In the genomic region with DNA sequence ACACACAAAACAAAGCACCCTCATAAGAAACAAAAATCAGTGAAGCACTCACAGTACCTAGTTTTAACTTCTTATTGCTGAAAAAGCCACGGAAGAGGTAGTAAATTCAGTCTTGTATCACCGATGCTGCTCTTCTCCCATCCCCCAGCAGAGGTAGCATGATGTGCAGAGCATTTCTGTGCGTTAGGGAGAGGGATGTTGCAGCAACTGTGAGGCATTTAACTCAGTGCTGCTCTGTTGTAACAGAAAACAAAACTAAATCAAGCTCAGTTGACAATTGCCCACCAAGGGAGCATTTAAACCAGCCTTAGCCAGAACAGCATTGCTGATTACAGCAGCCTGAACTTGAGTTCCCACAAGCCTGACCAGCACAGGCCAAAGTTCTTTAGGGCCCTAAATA, we compare ENCODE assay signal across 29 cellular contexts.
DNase-seq lines count a peak whose midpoint lies in the region; ATAC-seq and TF ChIP-seq lines count a peak whose summit lies in the region.
"Had no signal": no experiment of that assay in that cellular context is flagged by ENCODE, and none has a peak within 500 bp of the region (broad histone marks: within the 10 kb centered on the region; RNA-seq: fewer than 3 reads in every experiment).

No MANE protein-coding gene starts in this region.

- H3K4ac ChIP-seq in neuronal stem cell (ENCODE audit: low read length) = no peak overlapping the region

- H2AFZ ChIP-seq in neuronal stem cell (ENCODE audit: low read length) = peak overlapping the region; percentile 46

- no peak overlapping the region for H2BK120ac ChIP-seq in neuronal stem cell (ENCODE audit: low read depth, low read length)

- no peaks in the 10 kb centered on the region for H3K4me1 Mint-ChIP-seq in CD14-positive monocyte
- no peaks in the 10 kb centered on the region for H3K4me1 Mint-ChIP-seq in activated T-helper 2 cell treated with anti-CD3 and anti-CD28 coated beads, Interferon-gamma antibody, Interleukin-2, Interleukin-4, amounts not matched to agents 10 μg/mL and 5 μg/mL and 100 μg/mL, durations not matched to agents 14 hours and 24 hours and 36 hours (ENCODE audit: low read depth)
- H3K4me1 Mint-ChIP-seq: activated CD4-positive, alpha-beta memory T cell treated with anti-CD3 and anti-CD28 coated beads, Interleukin-2, amount 10 ng/mL, durations not matched to agents 7 days and 5 days; CD4-positive, CD25-positive, alpha-beta regulatory T cell had no signal

- no peak overlapping the region for H3K4me3 Mint-ChIP-seq in CD14-positive monocyte
- H3K4me3 Mint-ChIP-seq in activated T-helper 2 cell treated with anti-CD3 and anti-CD28 coated beads, Interferon-gamma antibody, Interleukin-2, Interleukin-4, amounts not matched to agents 10 μg/mL and 5 μg/mL and 100 μg/mL, durations not matched to agents 14 hours and 24 hours and 36 hours (ENCODE audit: low read depth) = no peak overlapping the region
- H3K4me3 Mint-ChIP-seq: activated CD4-positive, alpha-beta memory T cell treated with anti-CD3 and anti-CD28 coated beads, Interleukin-2, amount 10 ng/mL, durations not matched to agents 7 days and 5 days; activated naive CD4-positive, alpha-beta T cell treated with anti-CD3 and anti-CD28 coated beads for 36 hours; activated T-helper 1 cell treated with anti-CD3 and anti-CD28 coated beads, Interleukin-12 subunit alpha, Interleukin-12 subunit beta, Interleukin-2, Interleukin-4 antibody, amounts not matched to agents 30 ng/mL and 10 ng/mL and 1 ng/mL, durations not matched to agents 14 hours and 24 hours and 36 hours had no signal

- H3K9me3 Mint-ChIP-seq in CD14-positive monocyte = peaks cover 0 to 4% (median 2%) of the 10 kb centered on the region in 7 donors
- peaks cover 11% of the 10 kb centered on the region for H3K9me3 Mint-ChIP-seq in activated T-helper 2 cell treated with anti-CD3 and anti-CD28 coated beads, Interferon-gamma antibody, Interleukin-2, Interleukin-4, amounts not matched to agents 10 μg/mL and 5 μg/mL and 100 μg/mL, durations not matched to agents 14 hours and 24 hours and 36 hours

- no peak overlapping the region for H2BK15ac ChIP-seq in neuronal stem cell (ENCODE audit: low read length)

- intact Hi-C loops in CD14-positive monocyte (cut with micrococcal nuclease) = no loop called here
- intact Hi-C loops in activated T-helper 2 cell treated with anti-CD3 and anti-CD28 coated beads, Interferon-gamma antibody, Interleukin-2, Interleukin-4, amounts not matched to agents 10 μg/mL and 5 μg/mL and 100 μg/mL, durations not matched to agents 14 hours and 24 hours and 36 hours (cut with micrococcal nuclease) = no loop called here

- no peak overlapping the region for H3K18ac ChIP-seq in neuronal stem cell (ENCODE audit: low read length)

- ATAC-seq in HG02763 (IDR thresholded peaks at IDR 0.05; ENCODE audit: unreplicated experiment) = no peak
- no peak for ATAC-seq in GM21526 (IDR thresholded peaks at IDR 0.05; ENCODE audit: low FRiP score, unreplicated experiment)
- ATAC-seq: body of pancreas, gastroesophageal sphincter, left lung, Panc1 had no signal

- no peak for TF ChIP-seq CTCF in CD14-positive monocyte (IDR thresholded peaks at IDR 0.05)

- no peaks in the 10 kb centered on the region for H3K9me3 ChIP-seq in neuronal stem cell (replicated peaks in 1 of 2; ENCODE audit: control insufficient read depth in 2 of 2, insufficient read depth in 1 of 2, low read depth in 1 of 2, low read length in 2 of 2)
- H3K9me3 ChIP-seq: body of pancreas, gastroesophageal sphincter had no signal

- peaks cover 0 to 6% of the 10 kb centered on the region in 2 donors for H3K4me1 ChIP-seq in neuronal stem cell (ENCODE audit: control insufficient read depth in 2 of 2, insufficient read depth in 1 of 2, low read depth in 1 of 2, low read length in 2 of 2)
- H3K4me1 ChIP-seq: body of pancreas, gastroesophageal sphincter, left lung had no signal

- no peak overlapping the region for H3K27ac Mint-ChIP-seq in CD14-positive monocyte
- no peak overlapping the region for H3K27ac Mint-ChIP-seq in activated T-helper 2 cell treated with anti-CD3 and anti-CD28 coated beads, Interferon-gamma antibody, Interleukin-2, Interleukin-4, amounts not matched to agents 10 μg/mL and 5 μg/mL and 100 μg/mL, durations not matched to agents 14 hours and 24 hours and 36 hours
- H3K27ac Mint-ChIP-seq: activated CD4-positive, alpha-beta memory T cell treated with anti-CD3 and anti-CD28 coated beads, Interleukin-2, amount 10 ng/mL, durations not matched to agents 7 days and 5 days; activated naive CD4-positive, alpha-beta T cell treated with anti-CD3 and anti-CD28 coated beads for 36 hours; activated T-helper 1 cell treated with anti-CD3 and anti-CD28 coated beads, Interleukin-12 subunit alpha, Interleukin-12 subunit beta, Interleukin-2, Interleukin-4 antibody, amounts not matched to agents 30 ng/mL and 10 ng/mL and 1 ng/mL, durations not matched to agents 14 hours and 24 hours and 36 hours; CD4-positive, CD25-positive, alpha-beta regulatory T cell had no signal

- no peak overlapping the region for H3K14ac ChIP-seq in neuronal stem cell (ENCODE audit: low read length)

- no peak overlapping the region for H3K9ac ChIP-seq in neuronal stem cell (ENCODE audit: low read depth, low read length, poor library complexity)

- H2BK5ac ChIP-seq in neuronal stem cell (ENCODE audit: low read length) = no peak overlapping the region

- H3K4me2 ChIP-seq in neuronal stem cell (ENCODE audit: insufficient read depth, low read length, poor library complexity, severe bottlenecking) = no peak overlapping the region

- H3K79me1 ChIP-seq in neuronal stem cell (ENCODE audit: low read depth, low read length) = no peaks in the 10 kb centered on the region

- no peaks in the 10 kb centered on the region for H3K36me3 ChIP-seq in neuronal stem cell (replicated peaks in 1 of 2; ENCODE audit: control insufficient read depth in 2 of 2, insufficient read depth in 2 of 2, low read length in 2 of 2)
- H3K36me3 ChIP-seq: gastroesophageal sphincter, left lung had no signal

- H3K27me3 Mint-ChIP-seq in CD14-positive monocyte (ENCODE audit: low read depth in 3 of 3) = peaks cover 0 to 2% (median 0%) of the 10 kb centered on the region in 3 donors
- H3K27me3 Mint-ChIP-seq in activated T-helper 2 cell treated with anti-CD3 and anti-CD28 coated beads, Interferon-gamma antibody, Interleukin-2, Interleukin-4, amounts not matched to agents 10 μg/mL and 5 μg/mL and 100 μg/mL, durations not matched to agents 14 hours and 24 hours and 36 hours (ENCODE audit: low read depth) = no peaks in the 10 kb centered on the region
- H3K27me3 Mint-ChIP-seq: activated CD4-positive, alpha-beta memory T cell treated with anti-CD3 and anti-CD28 coated beads, Interleukin-2, amount 10 ng/mL, durations not matched to agents 7 days and 5 days; CD4-positive, CD25-positive, alpha-beta regulatory T cell had no signal

- no peak overlapping the region for H4K91ac ChIP-seq in neuronal stem cell (ENCODE audit: low read depth, low read length, poor library complexity)

- H3K36me3 Mint-ChIP-seq in CD14-positive monocyte = no peaks in the 10 kb centered on the region
- H3K36me3 Mint-ChIP-seq in activated T-helper 2 cell treated with anti-CD3 and anti-CD28 coated beads, Interferon-gamma antibody, Interleukin-2, Interleukin-4, amounts not matched to agents 10 μg/mL and 5 μg/mL and 100 μg/mL, durations not matched to agents 14 hours and 24 hours and 36 hours (ENCODE audit: low read depth) = no peaks in the 10 kb centered on the region
- H3K36me3 Mint-ChIP-seq: CD4-positive, CD25-positive, alpha-beta regulatory T cell had no signal

- H3K27me3 ChIP-seq in neuronal stem cell (ENCODE audit: control insufficient read depth in 3 of 3, insufficient read depth in 3 of 3, low read depth in 1 of 3, low read length in 3 of 3) = no peaks in the 10 kb centered on the region
- H3K27me3 ChIP-seq: body of pancreas, gastroesophageal sphincter, left lung had no signal

- DNase-seq in COR-L47 (lab: John Stamatoyannopoulos, UW) = peak; percentile 2
- DNase-seq in amniotic epithelial cell (ENCODE audit: low read depth) = peak; percentile 9
- DNase-seq in iPS-NIHi7 (ENCODE audit: extremely low spot score) = peak; percentile 18
- peak; percentile 11 for DNase-seq in neuronal stem cell (ENCODE audit: low spot score)
- no peak for DNase-seq in CD14-positive monocyte (ENCODE audit: low spot score)
- DNase-seq in activated T-helper 2 cell treated with anti-CD3 and anti-CD28 coated beads, Interferon-gamma antibody, Interleukin-2, Interleukin-4, amounts not matched to agents 10 μg/mL and 5 μg/mL and 100 μg/mL, durations not matched to agents 14 hours and 24 hours and 36 hours (ENCODE audit: low spot score) = no peak
- DNase-seq: 8988T; activated CD4-positive, alpha-beta memory T cell treated with anti-CD3 and anti-CD28 coated beads, Interleukin-2, amount 10 ng/mL, durations not matched to agents 7 days and 5 days; activated CD4-positive, alpha-beta T cell treated with anti-CD3 and anti-CD28 coated beads for 1 hour; activated CD8-positive, alpha-beta memory T cell treated with anti-CD3 and anti-CD28 coated beads, Interleukin-2, amount 50 U/mL, for 4 hours; activated naive CD4-positive, alpha-beta T cell treated with anti-CD3 and anti-CD28 coated beads for 36 hours; body of pancreas; CD4-positive, CD25-positive, alpha-beta regulatory T cell; hippocampal formation; KBM-7; left lung; NCI-H1105 treated with DMSO at 0.1 percent for 48 hours; NCI-H1930; NCI-H524 treated with DMSO at 0.1 percent for 48 hours; occipital lobe; Right ventricle myocardium superior; stimulated activated CD4-positive, alpha-beta T cell treated with anti-CD3 and anti-CD28 coated beads, Interleukin-4, amount 100 ng/mL, for 24 hours; trophoblast cell had no signal

- H4K8ac ChIP-seq in neuronal stem cell (ENCODE audit: low read depth, low read length) = no peak overlapping the region

- H3K27ac ChIP-seq in neuronal stem cell (replicated peaks; ENCODE audit: low read length) = no peak overlapping the region
- H3K27ac ChIP-seq: body of pancreas, gastroesophageal sphincter, HL-60, left lung had no signal

- no peak overlapping the region for H3K23ac ChIP-seq in neuronal stem cell (ENCODE audit: low read depth, low read length, poor library complexity)

- no peak overlapping the region for H3K4me3 ChIP-seq in neuronal stem cell (ENCODE audit: low read length in 2 of 2)
- H3K4me3 ChIP-seq: body of pancreas, gastroesophageal sphincter, left lung had no signal

- WGBS in neuronal stem cell (ENCODE audit: extremely low coverage in 2 of 2, insufficient read length in 2 of 2, insufficient replicate concordance in 1 of 2), 2 donors = no CpG with 5 or more reads among the region's 3 CpGs

- H2AK5ac ChIP-seq in neuronal stem cell (ENCODE audit: low read depth, low read length) = no peak overlapping the region

- H2BK12ac ChIP-seq in neuronal stem cell (ENCODE audit: low read length) = no peak overlapping the region

Comparison
In these comparisons a context has a peak if more than half of its experiments do, and no peak if none do; other contexts are left out.
1. DNase-seq: peak in COR-L47 (single experiment), amniotic epithelial cell (single experiment), iPS-NIHi7 (single experiment) and neuronal stem cell (single experiment); none in CD14-positive monocyte (single experiment) and activated T-helper 2 cell treated with anti-CD3 and anti-CD28 coated beads, Interferon-gamma antibody, Interleukin-2, Interleukin-4, amounts not matched to agents 10 μg/mL and 5 μg/mL and 100 μg/mL, durations not matched to agents 14 hours and 24 hours and 36 hours (single experiment).